ENCODE assay signal across 18 cellular contexts in genomic region chr4:6960154-6960553, GRCh38. TPM values are rescaled to one million over a fixed set of nuclear protein-coding genes. Genes with fewer than 3 reads are reported as not detected.
DNase-seq lines count a peak whose midpoint lies in the region; ATAC-seq, FAIRE-seq and TF ChIP-seq lines count a peak whose summit lies in the region.
"Had no signal": no experiment of that assay in that cellular context is flagged by ENCODE, and none has a peak within 500 bp of the region (broad histone marks: within the 10 kb centered on the region; RNA-seq: fewer than 3 reads in every experiment).

No MANE protein-coding gene starts in this region.

- no peak for TF ChIP-seq CTCF in H1 (IDR thresholded peaks at IDR 0.05; ENCODE audit: control extremely low read depth in 1 of 3, insufficient read depth in 1 of 3, low read depth in 1 of 3, low read length in 3 of 3)
- TF ChIP-seq CTCF in stomach (IDR thresholded peaks at IDR 0.05) = no peak

- H3K4me3 ChIP-seq in H1 (ENCODE audit: extremely low read depth in 1 of 4, insufficient read depth in 2 of 4, low read depth in 3 of 4, low read length in 4 of 4) (no peak overlapping the region), stomach (no peak overlapping the region)

- H3K79me2 ChIP-seq in H1 (ENCODE audit: control insufficient read depth in 1 of 2, insufficient read depth in 2 of 2, low read length in 2 of 2) = peaks cover 0 to 60% of the 10 kb centered on the region in 2 experiments; a peak in 2 of 4 replicates

- intact Hi-C loops in stomach (cut with DNase I; ENCODE audit: low total_unique reads) = no loop called here

- H3K27me3 ChIP-seq in H1 (replicated peaks in 1 of 4; ENCODE audit: control insufficient read depth in 3 of 4, extremely low read depth in 1 of 4, insufficient read depth in 3 of 4, low read length in 3 of 4) (no peaks in the 10 kb centered on the region), stomach (no peaks in the 10 kb centered on the region)

- CTCF ChIA-PET in activated CD8-positive, alpha-beta memory T cell treated with anti-CD3 and anti-CD28 coated beads, Interleukin-2, amount 10 ng/mL, durations not matched to agents 7 days and 5 days (lab: Charles Lee) = interaction anchor here (0.8 kb wide), 1 partner anchor 14 kb away, joined by 3 read pairs; no protein-coding TSS in a partner anchor
- CTCF ChIA-PET in H1 (lab: Charles Lee; ENCODE audit: partially characterized antibody) = interaction anchor here (0.9 to 1.6 kb wide), 4 partner anchors 14 to 46 kb away, joined by 3 to 5 read pairs (median 3); no protein-coding TSS in a partner anchor

- no peaks in the 10 kb centered on the region for H3K36me3 Mint-ChIP-seq in activated CD8-positive, alpha-beta memory T cell treated with anti-CD3 and anti-CD28 coated beads, Interleukin-2, amount 10 ng/mL, durations not matched to agents 7 days and 5 days

- H4K91ac ChIP-seq in H1 (replicated peaks; ENCODE audit: insufficient read length, low read length) = no peak overlapping the region

- H3K27ac ChIP-seq in H1 (ENCODE audit: low read depth, low read length) = no peak overlapping the region
- peak overlapping the region in 3 of 5 donors; percentile 23 to 87 (median 26) for H3K27ac ChIP-seq in stomach
- H3K27ac ChIP-seq: C4-2B had no signal

- H2BK20ac ChIP-seq in H1 (ENCODE audit: low read length) = no peak overlapping the region

- TF ChIP-seq RAD21 in H1 (IDR thresholded peaks at IDR 0.05 in 1 of 2, conservative IDR thresholded peaks at IDR 0.05 in 1 of 2; ENCODE audit: low read depth in 2 of 2, low read length in 2 of 2) = no peak

- no peak overlapping the region for H3K4me3 Mint-ChIP-seq in activated CD8-positive, alpha-beta memory T cell treated with anti-CD3 and anti-CD28 coated beads, Interleukin-2, amount 10 ng/mL, durations not matched to agents 7 days and 5 days
- H3K4me3 Mint-ChIP-seq: CD4-positive, alpha-beta memory T cell had no signal

- H3K23me2 ChIP-seq in H1 (ENCODE audit: low read depth, low read length) = no peaks in the 10 kb centered on the region; the same call in 1 of the 2 replicates

- no peak overlapping the region for H2BK5ac ChIP-seq in H1 (ENCODE audit: low read depth, low read length)

- H2BK120ac ChIP-seq in H1 (replicated peaks; ENCODE audit: low read depth, low read length) = no peak overlapping the region

- H3K4me1 Mint-ChIP-seq in activated CD8-positive, alpha-beta memory T cell treated with anti-CD3 and anti-CD28 coated beads, Interleukin-2, amount 10 ng/mL, durations not matched to agents 7 days and 5 days = peaks cover 20% of the 10 kb centered on the region

- TF ChIP-seq POLR2A in H1 (IDR thresholded peaks at IDR 0.05; ENCODE audit: control extremely low read depth in 1 of 2, low read depth in 2 of 2, low read length in 2 of 2) (no peak), stomach (IDR thresholded peaks at IDR 0.05) (no peak)

- H3K23ac ChIP-seq in H1 (ENCODE audit: insufficient read length) = no peak overlapping the region

- no peak for TF ChIP-seq EP300 in H1 (IDR thresholded peaks at IDR 0.05; ENCODE audit: borderline replicate concordance in 1 of 2, low read depth in 2 of 2, low read length in 2 of 2)
- TF ChIP-seq EP300 in stomach (IDR thresholded peaks at IDR 0.05) = no peak

- H3K56ac ChIP-seq in H1 (replicated peaks; ENCODE audit: insufficient read length, low read depth, low read length) = no peak overlapping the region

- no peak overlapping the region for H3K27ac Mint-ChIP-seq in activated CD8-positive, alpha-beta memory T cell treated with anti-CD3 and anti-CD28 coated beads, Interleukin-2, amount 10 ng/mL, durations not matched to agents 7 days and 5 days

- no peak overlapping the region; the same call in 1 of the 2 replicates for H4K8ac ChIP-seq in H1 (ENCODE audit: extremely low read depth, insufficient read depth, low read length)

- no peak for FAIRE-seq in H1 (lab: Jason Lieb, UNC)
- FAIRE-seq: GM12892, H54, HepG2, HTR-8/SVneo had no signal

- no peak overlapping the region for H3K14ac ChIP-seq in H1 (ENCODE audit: insufficient read length)

- H3K36me3 ChIP-seq in H1 (ENCODE audit: control insufficient read depth in 2 of 4, insufficient read depth in 4 of 4, low read length in 3 of 4) (no peaks in the 10 kb centered on the region), stomach (peaks cover 0 to 6% (median 0%) of the 10 kb centered on the region in 4 donors)

- no peak for ATAC-seq in activated CD8-positive, alpha-beta memory T cell treated with anti-CD3 and anti-CD28 coated beads, Interleukin-2, amount 10 ng/mL, durations not matched to agents 7 days and 5 days
- ATAC-seq in HG03460 (IDR thresholded peaks at IDR 0.05; ENCODE audit: unreplicated experiment) (no peak), GM21360 (IDR thresholded peaks at IDR 0.05; ENCODE audit: unreplicated experiment) (no peak)
- ATAC-seq: HCT116, HepG2 had no signal

- H3K4me1 ChIP-seq in H1 (replicated peaks in 1 of 4; ENCODE audit: control insufficient read depth in 3 of 4, insufficient read depth in 4 of 4, low read length in 3 of 4) = peaks cover 0 to 38% (median 31%) of the 10 kb centered on the region in 4 experiments; a peak in 6 of 7 replicates
- peaks cover 54 to 96% (median 78%) of the 10 kb centered on the region in 4 donors for H3K4me1 ChIP-seq in stomach

- H3K9ac ChIP-seq in H1 (replicated peaks in 1 of 4; ENCODE audit: extremely low read depth in 1 of 4, low read depth in 3 of 4, low read length in 3 of 4) = no peak overlapping the region

- peak; percentile 19 for DNase-seq in activated CD8-positive, alpha-beta memory T cell treated with anti-CD3 and anti-CD28 coated beads for 24 hours
- DNase-seq in activated CD8-positive, alpha-beta memory T cell treated with anti-CD3 and anti-CD28 coated beads, Interleukin-2, amount 10 ng/mL, durations not matched to agents 7 days and 5 days = no peak
- DNase-seq in NCI-H1694 (lab: John Stamatoyannopoulos, UW) = peak; percentile 42
- DNase-seq in H1 (ENCODE audit: low read depth in 1 of 2, low spot score in 2 of 2) = peak in 1 of 2 experiments; percentile 30
- no peak for DNase-seq in stomach
- DNase-seq: 8988T; AML-193; CD4-positive, alpha-beta memory T cell; DND-41; GDM1 had no signal

- H3K27me3 Mint-ChIP-seq in activated CD8-positive, alpha-beta memory T cell treated with anti-CD3 and anti-CD28 coated beads, Interleukin-2, amount 10 ng/mL, durations not matched to agents 7 days and 5 days = no peaks in the 10 kb centered on the region
- H3K27me3 Mint-ChIP-seq: CD4-positive, alpha-beta memory T cell had no signal

- WGBS in H1 (ENCODE audit: extremely low coverage in 1 of 2, insufficient coverage in 1 of 2, insufficient read length in 1 of 2, insufficient replicate concordance in 2 of 2, low coverage in 1 of 2, low lambda C conversion rate in 2 of 2, missing lambda C conversion rate in 1 of 2), 2 experiments = 86% methylated on average over 4 of the region's 4 CpGs; no CpG with 5 or more reads in 1 of the 2 experiments
- WGBS in stomach, 5 donors = 77 to 89% (median 85%) methylated on average over 4 of the region's 4 CpGs

- no peak overlapping the region for H3K4ac ChIP-seq in H1 (replicated peaks; ENCODE audit: insufficient read length, low read depth, low read length)

- no peak overlapping the region for H2AK5ac ChIP-seq in H1 (ENCODE audit: low read depth, low read length)

- POLR2A ChIA-PET in H1 (lab: Charles Lee; ENCODE audit: partially characterized antibody) = interaction anchor here (1.5 kb wide), 1 partner anchor 13 kb away, joined by 5 read pairs; no protein-coding TSS in a partner anchor

- H2AFZ ChIP-seq in H1 (ENCODE audit: low read length) = no peak overlapping the region

- H3K4me2 ChIP-seq in H1 (ENCODE audit: insufficient read depth in 1 of 2, low read depth in 2 of 2, low read length in 2 of 2) = no peak overlapping the region

- 0 out of 2 replicates have a peak overlapping the region, but pooled peaks have one; percentile 92 for H2BK15ac ChIP-seq in H1 (ENCODE audit: low read length)

- no peaks in the 10 kb centered on the region for H3K9me3 ChIP-seq in H1 (ENCODE audit: insufficient read depth in 2 of 2, low read depth in 1 of 2, low read length in 1 of 2)
- H3K9me3 ChIP-seq in stomach = no peaks in the 10 kb centered on the region

- H4K5ac ChIP-seq in H1 (ENCODE audit: insufficient read length, low read depth, low read length) = no peak overlapping the region

- peaks cover 0 to 2% of the 10 kb centered on the region in 2 experiments for H4K20me1 ChIP-seq in H1 (replicated peaks in 1 of 2; ENCODE audit: control insufficient read depth in 1 of 2, insufficient read depth in 2 of 2, low read length in 2 of 2)

- H3K9me3 Mint-ChIP-seq in activated CD8-positive, alpha-beta memory T cell treated with anti-CD3 and anti-CD28 coated beads, Interleukin-2, amount 10 ng/mL, durations not matched to agents 7 days and 5 days (ENCODE audit: low read depth) = no peaks in the 10 kb centered on the region
- H3K9me3 Mint-ChIP-seq: CD4-positive, alpha-beta memory T cell had no signal

- peaks cover 15% of the 10 kb centered on the region for H3K79me1 ChIP-seq in H1 (ENCODE audit: low read depth, low read length)

- no peak overlapping the region for H3K18ac ChIP-seq in H1 (ENCODE audit: extremely low read depth, low read length)

- no peak overlapping the region for H2BK12ac ChIP-seq in H1 (ENCODE audit: low read depth, low read length)

TF ChIP-seq in H1, 55 proteins besides CTCF, POLR2A, EP300 and RAD21:
- no peak for TF ChIP-seq GABPA (IDR thresholded peaks at IDR 0.05; ENCODE audit: borderline replicate concordance, insufficient read depth, low read length)
- TF ChIP-seq TAF1 (IDR thresholded peaks at IDR 0.05; ENCODE audit: low read depth, low read length) = no peak
- TF ChIP-seq GTF2F1 (IDR thresholded peaks at IDR 0.05; ENCODE audit: borderline replicate concordance, low read depth, low read length) = no peak
- TF ChIP-seq JUND (IDR thresholded peaks at IDR 0.05; ENCODE audit: low read length) = no peak
- no peak for TF ChIP-seq ZNF274 (IDR thresholded peaks at IDR 0.05; ENCODE audit: borderline replicate concordance, extremely low read depth, low read length)

RNA-seq across cellular contexts. Expression of gene TBC1D14, which starts 50.5 kb away (rescaled TPM):
- total RNA-seq in activated CD8-positive, alpha-beta memory T cell treated with anti-CD3 and anti-CD28 coated beads, Interleukin-2, amount 10 ng/mL, durations not matched to agents 7 days and 5 days = 10 to 100 TPM; 49.0 to 49.1 TPM
- total RNA-seq in H1 (2021; fragmentation: NEBNext Ultra II Directional; extraction: Animal tissue kit (Norgen Biotek cat#: 25700)) = 48.2 and 49.7 TPM in 2 replicates
- 45.6 and 46.2 TPM in 2 replicates for polyA plus RNA-seq in H1 (2011; rRNA removed)
- polyA plus RNA-seq in H1 (2011; cell fraction: cytosol; rRNA removed) = 49.8 TPM
- 47.4 TPM for polyA plus RNA-seq in H1 (2011; cell fraction: nucleus; rRNA removed)
- 38.7 to 43.8 TPM (median 41.7 TPM) in 4 replicates for polyA plus RNA-seq in H1 (2012, experiment 1 of 2)
- polyA plus RNA-seq in H1 (2012, experiment 2 of 2) = 21.9 TPM
- polyA plus RNA-seq in H1 (2013, experiment 1 of 2) = 24.2 TPM
- 25.4 TPM for polyA plus RNA-seq in H1 (2013, experiment 2 of 2)
- polyA minus RNA-seq in H1 (2011; rRNA and poly(A)+ RNA removed) = 51.5 and 51.9 TPM in 2 replicates
- polyA minus RNA-seq in H1 (2011; cell fraction: cytosol; rRNA and poly(A)+ RNA removed) = 27.0 TPM
- polyA minus RNA-seq in H1 (2011; cell fraction: nucleus; rRNA and poly(A)+ RNA removed) = 30.9 TPM
- total RNA-seq in stomach = 10 to 100 TPM; 33.5 to 72.4 (median 40.8) TPM
- 10 to 100 TPM; 19.5 to 42.5 (median 40.0) TPM for polyA plus RNA-seq in stomach

Comparison
In these comparisons a context has a peak if more than half of its experiments do, and no peak if none do; other contexts are left out.
1. DNase-seq: peak in activated CD8-positive, alpha-beta memory T cell treated with anti-CD3 and anti-CD28 coated beads for 24 hours (single experiment) and NCI-H1694 (single experiment); none in activated CD8-positive, alpha-beta memory T cell treated with anti-CD3 and anti-CD28 coated beads, Interleukin-2, amount 10 ng/mL, durations not matched to agents 7 days and 5 days (single experiment) and stomach (single experiment).